ENCODE assay signal across 19 cellular contexts in genomic region chr16:8178271-8178670, GRCh38.
DNase-seq lines count a peak whose midpoint lies in the region; ATAC-seq, FAIRE-seq and TF ChIP-seq lines count a peak whose summit lies in the region.
"Had no signal": no experiment of that assay in that cellular context is flagged by ENCODE, and none has a peak within 500 bp of the region (broad histone marks: within the 10 kb centered on the region; RNA-seq: fewer than 3 reads in every experiment).

No MANE protein-coding gene starts in this region.

- H3K9me1 ChIP-seq in K562 (ENCODE audit: control insufficient read depth, insufficient read depth, low read length): no peaks in the 10 kb centered on the region

- H3K79me2 ChIP-seq in K562 (ENCODE audit: control insufficient read depth, insufficient read depth, low read length) (no peaks in the 10 kb centered on the region), mesendoderm (ENCODE audit: control insufficient read depth, insufficient read depth, low read length) (no peaks in the 10 kb centered on the region)

- FAIRE-seq in K562 (lab: Jason Lieb, UNC): no peak
- FAIRE-seq: HepG2 had no signal

- H2AFZ ChIP-seq in K562 (ENCODE audit: low read depth, low read length): peak overlapping the region; percentile 63; the same call in 1 of the 2 replicates

- no peak overlapping the region for H3K18ac ChIP-seq in mesendoderm (ENCODE audit: low read length)

- TF ChIP-seq EP300 in K562 (IDR thresholded peaks at IDR 0.05; ENCODE audit: low read length): no peak

- intact Hi-C loops in K562 (cut with micrococcal nuclease): loop anchor here (10.0 kb wide), 1 partner anchor 153 kb away; no protein-coding TSS in a partner anchor

- peak overlapping the region; percentile 65 for H4K8ac ChIP-seq in mesendoderm (ENCODE audit: low read depth, low read length)

- in situ Hi-C loops in K562 (cut with MboI): loop anchor here (25.0 kb wide), 1 partner anchor 1491 kb away; no protein-coding TSS in a partner anchor

- no peak overlapping the region for H3K23ac ChIP-seq in mesendoderm (ENCODE audit: low read length)

- peak overlapping the region; percentile 62 for H3K56ac ChIP-seq in mesendoderm (ENCODE audit: low read length)

- H3K4me2 ChIP-seq in K562 (ENCODE audit: insufficient read depth, low read length) (no peak overlapping the region), mesendoderm (ENCODE audit: low read length) (no peak overlapping the region)
- H3K4me2 ChIP-seq: BLaER1 treated with 17β-estradiol and CSF1 and Interleukin-3, amounts not matched to agents 10 nM and 100 nM had no signal

- H3K27me3 ChIP-seq in HUES6 (ENCODE audit: control insufficient read depth, insufficient read depth, low read length) (no peaks in the 10 kb centered on the region), K562 (ENCODE audit: control insufficient read depth in 2 of 2, insufficient read depth in 2 of 2, low read length in 2 of 2) (no peaks in the 10 kb centered on the region), mesendoderm (ENCODE audit: insufficient read depth, low read length, poor library complexity) (no peaks in the 10 kb centered on the region)
- H3K27me3 ChIP-seq: BLaER1 treated with 17β-estradiol and CSF1 and Interleukin-3, amounts not matched to agents 10 nM and 100 nM had no signal

- DNase-seq in K562 (ENCODE audit: extremely low read depth in 1 of 4, low spot score in 3 of 4) (no peak), mesendoderm (no peak), NCI-H146 treated with DMSO at 0.1 percent for 48 hours (lab: John Stamatoyannopoulos, UW; ENCODE audit: unreplicated experiment) (no peak)
- DNase-seq in activated CD4-positive, alpha-beta T cell treated with anti-CD3 and anti-CD28 coated beads for 4 hours: no peak
- DNase-seq: Calu3; CD8-positive, alpha-beta T cell; DMS53; DND-41; EL; GF-D8; GOT3; KG1 had no signal

- CTCF ChIA-PET in K562 (lab: Yijun Ruan, JAX; ENCODE audit: low intra/inter-chr PET ratio): no interaction called here

- peak overlapping the region; percentile 74 for H2BK5ac ChIP-seq in mesendoderm (ENCODE audit: low read length)

- no peak for TF ChIP-seq POLR2A in K562 (conservative IDR thresholded peaks at IDR 0.05)

- TF ChIP-seq RAD21 in K562 (CRISPR knock-in tag; conservative IDR thresholded peaks at IDR 0.05 in 1 of 2, IDR thresholded peaks at IDR 0.05 in 1 of 2): no peak

- no peak overlapping the region for H4K5ac ChIP-seq in mesendoderm (ENCODE audit: low read length)

- H2BK15ac ChIP-seq in mesendoderm (replicated peaks; ENCODE audit: low read depth): no peak overlapping the region

- H3K9me3 ChIP-seq in ES-I3 (ENCODE audit: control insufficient read depth, insufficient read depth, low read length): no peaks in the 10 kb centered on the region
- H3K9me3 ChIP-seq in HUES6 (ENCODE audit: control insufficient read depth, insufficient read depth, low read depth, low read length): no peaks in the 10 kb centered on the region
- no peaks in the 10 kb centered on the region for H3K9me3 ChIP-seq in K562 (replicated peaks; ENCODE audit: control insufficient read depth, insufficient read depth, low read depth, low read length)
- H3K9me3 ChIP-seq: BLaER1 treated with 17β-estradiol and CSF1 and Interleukin-3, amounts not matched to agents 10 nM and 100 nM; HAP-1 had no signal

- H3K36me3 ChIP-seq in ES-I3 (ENCODE audit: insufficient read depth, low read length) (no peaks in the 10 kb centered on the region), HUES6 (ENCODE audit: control insufficient read depth, insufficient read depth, low read length) (no peaks in the 10 kb centered on the region), K562 (ENCODE audit: control insufficient read depth, insufficient read depth, low read length) (no peaks in the 10 kb centered on the region), mesendoderm (ENCODE audit: control insufficient read depth, insufficient read depth, low read length) (no peaks in the 10 kb centered on the region)
- H3K36me3 ChIP-seq: BLaER1 treated with 17β-estradiol and CSF1 and Interleukin-3, amounts not matched to agents 10 nM and 100 nM; HAP-1 had no signal

- no peaks in the 10 kb centered on the region for H3K79me1 ChIP-seq in mesendoderm (ENCODE audit: low read length)

- no peak overlapping the region for H2BK120ac ChIP-seq in mesendoderm (ENCODE audit: low read depth, low read length)

- WGBS in K562 (ENCODE audit: insufficient coverage, low coverage, missing lambda C conversion rate): 32% methylated on average over 7 of the region's 8 CpGs
- WGBS in mesendoderm (ENCODE audit: extremely low coverage, insufficient coverage, low lambda C conversion rate): no CpG with 5 or more reads among the region's 8 CpGs

- H3K27ac ChIP-seq in HUES6 (ENCODE audit: low read depth, low read length): peak overlapping the region; percentile 69; the same call in 1 of the 2 replicates
- no peak overlapping the region for H3K27ac ChIP-seq in K562 (ENCODE audit: extremely low read depth, low read depth, low read length)
- peak overlapping the region; percentile 70 for H3K27ac ChIP-seq in mesendoderm (ENCODE audit: low read depth, low read length)
- H3K27ac ChIP-seq: BLaER1 treated with 17β-estradiol and CSF1 and Interleukin-3, amounts not matched to agents 10 nM and 100 nM; HL-60 had no signal

- no peak for ATAC-seq in K562
- ATAC-seq in HG02571 (IDR thresholded peaks at IDR 0.05; ENCODE audit: unreplicated experiment): no peak
- ATAC-seq: CD8-positive, alpha-beta T cell; HepG2 had no signal

- H3K4me3 ChIP-seq in HUES6 (ENCODE audit: low read depth, low read length) (no peak overlapping the region), K562 (no peak overlapping the region), mesendoderm (ENCODE audit: low read length) (no peak overlapping the region)
- H3K4me3 ChIP-seq: BLaER1 treated with 17β-estradiol and CSF1 and Interleukin-3, amounts not matched to agents 10 nM and 100 nM; HAP-1 had no signal

- 0 out of 2 replicates have a peak, but pooled peaks cover 2% of the 10 kb centered on the region for H4K20me1 ChIP-seq in K562 (replicated peaks; ENCODE audit: control insufficient read depth, insufficient read depth, low read length)
- H4K20me1 ChIP-seq: BLaER1 treated with 17β-estradiol and CSF1 and Interleukin-3, amounts not matched to agents 10 nM and 100 nM had no signal

- H3K4ac ChIP-seq in mesendoderm (ENCODE audit: low read depth, low read length): no peak overlapping the region

- H3K4me1 ChIP-seq in ES-I3 (ENCODE audit: insufficient read depth, low read length) (peaks cover 13% of the 10 kb centered on the region), HUES6 (ENCODE audit: control insufficient read depth, insufficient read depth, low read length) (peaks cover 19% of the 10 kb centered on the region), K562 (replicated peaks in 1 of 2; ENCODE audit: control insufficient read depth in 2 of 2, insufficient read depth in 2 of 2, low read length in 2 of 2) (peaks cover 10 to 22% of the 10 kb centered on the region in 2 experiments; a peak in 4 of 5 replicates), mesendoderm (ENCODE audit: control insufficient read depth, low read depth, low read length) (no peaks in the 10 kb centered on the region)

- H3K9ac ChIP-seq in ES-I3 (ENCODE audit: low read depth, low read length): peak overlapping the region; percentile 15
- H3K9ac ChIP-seq in HUES6 (ENCODE audit: low read length): peak overlapping the region; percentile 72
- no peak overlapping the region for H3K9ac ChIP-seq in K562 (ENCODE audit: insufficient read depth in 1 of 2, low read depth in 2 of 2, low read length in 2 of 2)
- H3K9ac ChIP-seq in mesendoderm (ENCODE audit: low read length): no peak overlapping the region
- H3K9ac ChIP-seq: BLaER1 treated with 17β-estradiol and CSF1 and Interleukin-3, amounts not matched to agents 10 nM and 100 nM had no signal

- no TSS peak for BruUV-seq in K562 (replicated peaks; lab: Mats Ljungman, UMichigan)

- POLR2A ChIA-PET in K562 (lab: Yijun Ruan, JAX): no interaction called here

- no peak for TF ChIP-seq CTCF in K562 (IDR thresholded peaks at IDR 0.05 in 2 of 3, conservative IDR thresholded peaks at IDR 0.05 in 1 of 3; ENCODE audit: insufficient read depth in 2 of 3, low read depth in 1 of 3, low read length in 3 of 3)

- H2AK5ac ChIP-seq in mesendoderm (ENCODE audit: low read length): peak overlapping the region; percentile 22

TF ChIP-seq in K562, 482 proteins besides CTCF, POLR2A, EP300 and RAD21 (continues in another document):
- TF ChIP-seq NCOA1 (IDR thresholded peaks at IDR 0.05; ENCODE audit: low read depth): no peak
- TF ChIP-seq UBTF (IDR thresholded peaks at IDR 0.05; ENCODE audit: borderline replicate concordance in 1 of 2, low read depth in 2 of 2, low read length in 2 of 2): no peak
- no peak for TF ChIP-seq ZNF316 (IDR thresholded peaks at IDR 0.05)
- no peak for TF ChIP-seq HDAC6 (IDR thresholded peaks at IDR 0.05; ENCODE audit: low read depth, low read length)
- TF ChIP-seq BACH1 (tag; IDR thresholded peaks at IDR 0.05): no peak
- TF ChIP-seq PCBP2 (IDR thresholded peaks at IDR 0.05; ENCODE audit: low read depth, low read length, poor library complexity, severe bottlenecking): no peak
- TF ChIP-seq ZNF551 (CRISPR knock-in tag; IDR thresholded peaks at IDR 0.05): no peak
- TF ChIP-seq ZSCAN32 (CRISPR knock-in tag; IDR thresholded peaks at IDR 0.05): no peak
- no peak for TF ChIP-seq FOXJ3 (CRISPR knock-in tag; IDR thresholded peaks at IDR 0.05)

Comparison
In these comparisons a context has a peak if more than half of its experiments do, and no peak if none do; other contexts are left out.
1. H3K9ac ChIP-seq: peak in ES-I3 (single experiment) and HUES6 (single experiment); none in K562 (0 of 2) and mesendoderm (single experiment).